In genomic region chrX:154430916-154431315, GRCh38 we compare ENCODE assay signal across 11 cellular contexts. TPM values are rescaled to one million over a fixed set of nuclear protein-coding genes. Genes with fewer than 3 reads are reported as not detected.
DNase-seq lines count a peak whose midpoint lies in the region; ATAC-seq, FAIRE-seq and TF ChIP-seq lines count a peak whose summit lies in the region.
"Had no signal": no experiment of that assay in that cellular context is flagged by ENCODE, and none has a peak within 500 bp of the region (broad histone marks: within the 10 kb centered on the region; RNA-seq: fewer than 3 reads in every experiment).

No MANE protein-coding gene starts in this region.

- H3K36me3 ChIP-seq in astrocyte (ENCODE audit: insufficient read depth, low read length), result no peaks in the 10 kb centered on the region
- H3K36me3 ChIP-seq in tibial artery, result peaks cover 0 to 40% (median 20%) of the 10 kb centered on the region in 3 donors

- intact Hi-C loops in tibial artery (cut with DNase I; ENCODE audit: low total_unique reads), result no loop called here

- no peaks in the 10 kb centered on the region for H3K36me3 Mint-ChIP-seq in astrocyte (ENCODE audit: low read depth, unreplicated experiment)
- peaks cover 0 to 17% (median 0%) of the 10 kb centered on the region in 3 donors for H3K36me3 Mint-ChIP-seq in naive thymus-derived CD8-positive, alpha-beta T cell

- H3K4me1 ChIP-seq in astrocyte (ENCODE audit: insufficient read depth, low read length), result no peaks in the 10 kb centered on the region
- H3K4me1 ChIP-seq in tibial artery, result peaks cover 0 to 24% (median 2%) of the 10 kb centered on the region in 4 donors

- H3K27ac Mint-ChIP-seq in astrocyte (ENCODE audit: unreplicated experiment), result no peak overlapping the region
- peak overlapping the region in 6 of 10 donors; percentile 3 to 69 (median 54) for H3K27ac Mint-ChIP-seq in naive thymus-derived CD8-positive, alpha-beta T cell

- FAIRE-seq in astrocyte (lab: Jason Lieb, UNC), result no peak
- no peak for FAIRE-seq in GM12891 (lab: Jason Lieb, UNC)
- FAIRE-seq: RCC 7860 had no signal

- TF ChIP-seq CTCF in astrocyte (IDR thresholded peaks at IDR 0.05; ENCODE audit: insufficient read depth, low read depth, low read length), result no peak
- no peak for TF ChIP-seq CTCF in tibial artery (IDR thresholded peaks at IDR 0.05)

- no peak overlapping the region for H2AFZ ChIP-seq in astrocyte (ENCODE audit: low read depth, low read length)

- H3K27me3 Mint-ChIP-seq in astrocyte (ENCODE audit: low read depth, unreplicated experiment), result no peaks in the 10 kb centered on the region
- H3K27me3 Mint-ChIP-seq in naive thymus-derived CD8-positive, alpha-beta T cell, result no peaks in the 10 kb centered on the region

- no peak overlapping the region for H3K4me2 ChIP-seq in astrocyte (ENCODE audit: low read length)

- no peaks in the 10 kb centered on the region for H3K9me3 Mint-ChIP-seq in astrocyte (ENCODE audit: unreplicated experiment)
- H3K9me3 Mint-ChIP-seq in naive thymus-derived CD8-positive, alpha-beta T cell, result no peaks in the 10 kb centered on the region

- peaks cover 29% of the 10 kb centered on the region for H3K79me2 ChIP-seq in astrocyte (ENCODE audit: insufficient read depth, low read length)

- H3K4me3 ChIP-seq in astrocyte (ENCODE audit: insufficient read depth, low read depth, low read length) (no peak overlapping the region), tibial artery (no peak overlapping the region)

- no peak for TF ChIP-seq POLR2A in GM12891 (IDR thresholded peaks at IDR 0.05; ENCODE audit: low read depth, low read length)

- POLR2A ChIA-PET in naive thymus-derived CD8-positive, alpha-beta T cell (lab: Charles Lee), result interaction anchor here (0.7 to 0.9 kb wide), 2 partner anchors 10 to 56 kb away, joined by 3 read pairs; no protein-coding TSS in a partner anchor

- no peaks in the 10 kb centered on the region for H3K9me3 ChIP-seq in astrocyte (ENCODE audit: insufficient read depth, low read depth, low read length)
- no peaks in the 10 kb centered on the region for H3K9me3 ChIP-seq in tibial artery

- peaks cover 21% of the 10 kb centered on the region for H4K20me1 ChIP-seq in astrocyte (ENCODE audit: insufficient read depth, low read length)

- peak overlapping the region; percentile 50 for H3K4me3 Mint-ChIP-seq in astrocyte (ENCODE audit: unreplicated experiment)
- peak overlapping the region in 3 of 10 donors; percentile 39 to 78 (median 57) for H3K4me3 Mint-ChIP-seq in naive thymus-derived CD8-positive, alpha-beta T cell

- no peak overlapping the region for H3K9ac ChIP-seq in astrocyte (ENCODE audit: low read length)

- ATAC-seq in naive thymus-derived CD8-positive, alpha-beta T cell, result no peak
- no peak for ATAC-seq in GM19328 (IDR thresholded peaks at IDR 0.05; ENCODE audit: unreplicated experiment)

- peaks cover 16% of the 10 kb centered on the region for H3K4me1 Mint-ChIP-seq in astrocyte (ENCODE audit: low read depth, unreplicated experiment)
- peaks cover 6 to 32% (median 27%) of the 10 kb centered on the region in 4 donors for H3K4me1 Mint-ChIP-seq in naive thymus-derived CD8-positive, alpha-beta T cell

- no peaks in the 10 kb centered on the region for H3K27me3 ChIP-seq in astrocyte (ENCODE audit: insufficient read depth, low read length)
- no peaks in the 10 kb centered on the region for H3K27me3 ChIP-seq in tibial artery

- H3K27ac ChIP-seq in astrocyte (ENCODE audit: low read depth, low read length) (no peak overlapping the region), tibial artery (no peak overlapping the region)

- DNase-seq in CD1c-positive myeloid dendritic cell (ENCODE audit: extremely low spot score) (peak; percentile 63), GF-D8 (lab: John Stamatoyannopoulos, UW) (peak; percentile 66), astrocyte (ENCODE audit: low read depth) (no peak), GM12891 (ENCODE audit: insufficient read length, low spot score) (no peak), tibial artery (no peak)
- no peak for DNase-seq in naive thymus-derived CD8-positive, alpha-beta T cell
- DNase-seq in activated naive CD4-positive, alpha-beta T cell treated with Interleukin-2 at 50 U/mL for 16 hours, result no peak
- DNase-seq: DMS153; stimulated activated naive CD4-positive, alpha-beta T cell treated with Interleukin-2 at 50 U/mL for 16 hours had no signal

TF ChIP-seq in GM12891, 5 proteins besides CTCF, POLR2A, EP300 and RAD21:
- TF ChIP-seq POLR2AphosphoS5 (IDR thresholded peaks at IDR 0.05; ENCODE audit: low read depth, low read length) (no peak), SPI1 (IDR thresholded peaks at IDR 0.05; ENCODE audit: low read depth, low read length) (no peak), PAX5 (IDR thresholded peaks at IDR 0.05; ENCODE audit: insufficient read depth, low read length, severe bottlenecking) (no peak), POU2F2 (IDR thresholded peaks at IDR 0.05; ENCODE audit: low read depth, low read length) (no peak), TAF1 (IDR thresholded peaks at IDR 0.05; ENCODE audit: low read depth, low read length) (no peak)

RNA-seq across cellular contexts. Expression of gene ATP6AP1, which starts 2.4 kb away (rescaled TPM):
- total RNA-seq in astrocyte, result 153 and 175 TPM in 2 replicates
- 10 to 100 TPM; 51.9 to 52.5 TPM for total RNA-seq in naive thymus-derived CD8-positive, alpha-beta T cell
- polyA plus RNA-seq in naive thymus-derived CD8-positive, alpha-beta T cell, result 100 to 1,000 TPM in 1 of 3 donors, 10 to 100 TPM in 2; 84.7 to 111 (median 90.2) TPM
- polyA plus RNA-seq in GM12891 (2012; ENCODE audit: low read depth, missing spikeins), result 29.8 TPM

RNA-seq across cellular contexts. Expression of gene GDI1, which starts 6.0 kb away (rescaled TPM):
- total RNA-seq in astrocyte, result 137 and 143 TPM in 2 replicates
- 100 to 1,000 TPM; 169 to 185 TPM for total RNA-seq in naive thymus-derived CD8-positive, alpha-beta T cell
- polyA plus RNA-seq in naive thymus-derived CD8-positive, alpha-beta T cell, result 10 to 100 TPM; 18.3 to 32.1 (median 21.0) TPM
- 84.9 TPM for polyA plus RNA-seq in GM12891 (2012; ENCODE audit: low read depth, missing spikeins)

RNA-seq across cellular contexts. Expression of gene FAM50A, which starts 13.0 kb away (rescaled TPM):
- total RNA-seq in astrocyte, result 88.0 and 100.0 TPM in 2 replicates
- 10 to 100 TPM; 49.2 TPM for total RNA-seq in naive thymus-derived CD8-positive, alpha-beta T cell
- polyA plus RNA-seq in naive thymus-derived CD8-positive, alpha-beta T cell, result 10 to 100 TPM; 25.1 to 45.6 (median 40.4) TPM
- 59.9 TPM for polyA plus RNA-seq in GM12891 (2012; ENCODE audit: low read depth, missing spikeins)

RNA-seq across cellular contexts. Expression of gene TAFAZZIN, which starts 19.6 kb away (rescaled TPM):
- total RNA-seq in astrocyte, result 16.6 and 20.7 TPM in 2 replicates
- total RNA-seq in naive thymus-derived CD8-positive, alpha-beta T cell, result 100 to 1,000 TPM; 111 to 112 TPM
- polyA plus RNA-seq in naive thymus-derived CD8-positive, alpha-beta T cell, result 10 to 100 TPM; 29.3 to 39.8 (median 37.8) TPM
- polyA plus RNA-seq in GM12891 (2012; ENCODE audit: low read depth, missing spikeins), result 20.7 TPM

RNA-seq across cellular contexts. Expression of gene DNASE1L1, which starts 21.9 kb away (rescaled TPM):
- total RNA-seq in astrocyte, result 35.1 and 39.1 TPM in 2 replicates
- total RNA-seq in naive thymus-derived CD8-positive, alpha-beta T cell, result 10 to 100 TPM; 16.6 to 19.9 TPM
- polyA plus RNA-seq in naive thymus-derived CD8-positive, alpha-beta T cell, result 10 to 100 TPM; 12.7 to 15.3 (median 12.8) TPM
- polyA plus RNA-seq in GM12891 (2012; ENCODE audit: low read depth, missing spikeins), result 11.7 TPM

Comparison
In these comparisons a context has a peak if more than half of its experiments do, and no peak if none do; other contexts are left out.
1. DNase-seq: peak in CD1c-positive myeloid dendritic cell (single experiment) and GF-D8 (single experiment); none in astrocyte (single experiment), naive thymus-derived CD8-positive, alpha-beta T cell (0 of 10), GM12891 (single experiment), activated naive CD4-positive, alpha-beta T cell treated with Interleukin-2 at 50 U/mL for 16 hours (single experiment) and tibial artery (0 of 2).